ENCODE assay signal across 20 cellular contexts in genomic region chr6:141472123-141472522, GRCh38.
"Had no signal": no experiment of that assay in that cellular context is flagged by ENCODE, and none has a peak within 500 bp of the region (broad histone marks: within the 10 kb centered on the region; RNA-seq: fewer than 3 reads in every experiment).

No MANE protein-coding gene starts in this region.

- H3K27me3 ChIP-seq: ascending aorta, breast epithelium, right atrium auricular region, stomach, vagina had no signal

- ATAC-seq: activated T-cell treated with anti-CD3 and anti-CD28 coated beads, Interleukin-2, amount 50 U/mL, for 4 hours had no signal

- H3K36me3 Mint-ChIP-seq: activated naive CD4-positive, alpha-beta T cell treated with anti-CD3 and anti-CD28 coated beads, Interleukin-2, amount 50 U/mL, for 24 hours had no signal

- H3K36me3 ChIP-seq: ascending aorta, breast epithelium, left ventricle myocardium inferior, right atrium auricular region, stomach, vagina had no signal

- H3K27ac Mint-ChIP-seq: activated naive CD4-positive, alpha-beta T cell treated with anti-CD3 and anti-CD28 coated beads, Interleukin-2, amount 50 U/mL, for 24 hours; nephron progenitor cell; progenitor cell of endocrine pancreas had no signal

- H3K4me3 Mint-ChIP-seq: activated naive CD4-positive, alpha-beta T cell treated with anti-CD3 and anti-CD28 coated beads, Interleukin-2, amount 50 U/mL, for 24 hours; activated T-cell treated with anti-CD3 and anti-CD28 coated beads, Interleukin-2, amount 50 U/mL, for 4 hours; nephron progenitor cell had no signal

- H3K9me3 Mint-ChIP-seq: activated naive CD4-positive, alpha-beta T cell treated with anti-CD3 and anti-CD28 coated beads, Interleukin-2, amount 50 U/mL, for 24 hours; activated T-cell treated with anti-CD3 and anti-CD28 coated beads, Interleukin-2, amount 50 U/mL, for 4 hours had no signal

- H3K27ac ChIP-seq: ascending aorta, breast epithelium, left ventricle myocardium inferior, right atrium auricular region, stomach, vagina had no signal

- H3K4me1 ChIP-seq: breast epithelium, left ventricle myocardium inferior, stomach, vagina had no signal

- H3K27me3 Mint-ChIP-seq: activated naive CD4-positive, alpha-beta T cell treated with anti-CD3 and anti-CD28 coated beads, Interleukin-2, amount 50 U/mL, for 24 hours; progenitor cell of endocrine pancreas had no signal

- H3K4me3 ChIP-seq: ascending aorta, breast epithelium, left ventricle myocardium inferior, right atrium auricular region, stomach, vagina had no signal

- H3K4me1 Mint-ChIP-seq: activated naive CD4-positive, alpha-beta T cell treated with anti-CD3 and anti-CD28 coated beads, Interleukin-2, amount 50 U/mL, for 24 hours had no signal

- H3K9me3 ChIP-seq: ascending aorta, breast epithelium, left ventricle myocardium inferior, right atrium auricular region, stomach, vagina had no signal

- DNase-seq: activated CD4-positive, alpha-beta T cell treated with anti-CD3 and anti-CD28 coated beads, Interleukin-2, amount 50 U/mL, for 1 hour; activated CD4-positive, CD25-positive, alpha-beta regulatory T cell treated with anti-CD3 and anti-CD28 coated beads, Interleukin-2, amount 50 U/mL, for 72 hours; activated CD8-positive, alpha-beta memory T cell treated with anti-CD3 and anti-CD28 coated beads, Interleukin-2, amount 50 U/mL, for 4 hours; activated T-cell treated with anti-CD3 and anti-CD28 coated beads, Interleukin-2, amount 50 U/mL, for 4 hours; cortex of kidney; erythroblast; foreskin melanocyte; glutamatergic neuron; hippocampal formation; left ventricle myocardium inferior; mammary epithelial cell; nephron progenitor cell; stomach; trophoblast cell had no signal
